In genomic region chr6:52670502-52671409, GRCh38 we compare ENCODE assay signal across 8 cellular contexts. TPM values are rescaled to one million over a fixed set of nuclear protein-coding genes. Genes with fewer than 3 reads are reported as not detected.
DNase-seq lines count a peak whose midpoint lies in the region; ATAC-seq and TF ChIP-seq lines count a peak whose summit lies in the region.

TSS of gene TMEM14A (plus strand) at chr6:52671113. CDS start at chr6:52677103, 5,990 bp downstream.

- H3K9ac ChIP-seq in IMR-90 (ENCODE audit: low read depth, low read length): peak within 1 kb of the TSS; percentile 79

- peak; percentile 96 for DNase-seq in DMS 273 (lab: John Stamatoyannopoulos, UW; ENCODE audit: unreplicated experiment)
- DNase-seq in IMR-90: peak; percentile 88
- DNase-seq in OCI-LY7 (ENCODE audit: low spot score): peak; percentile 92
- DNase-seq in activated T-cell treated with anti-CD3 and anti-CD28 coated beads for 24 hours (ENCODE audit: low read depth): peak; percentile 89
- peak; percentile 95 for DNase-seq in epithelial cell of esophagus (ENCODE audit: low read depth)
- DNase-seq in stimulated activated CD8-positive, alpha-beta memory T cell treated with anti-CD3 and anti-CD28 coated beads, Interleukin-2, amount 100 ng/mL, for 48 hours (ENCODE audit: low read depth in 2 of 2): peak; percentile 89 to 90

- H2BK5ac ChIP-seq in IMR-90 (ENCODE audit: low read depth, low read length, poor library complexity, severe bottlenecking): peak within 1 kb of the TSS; percentile 61

- H3K14ac ChIP-seq in IMR-90 (replicated peaks; ENCODE audit: low read depth, low read length): peak within 1 kb of the TSS; percentile 84

- peaks cover 8% of the 10 kb centered on the region for H3K4me1 ChIP-seq in IMR-90 (ENCODE audit: control insufficient read depth, insufficient read depth, low read length)
- peaks cover 50% of the 10 kb centered on the region for H3K4me1 ChIP-seq in OCI-LY7 (ENCODE audit: insufficient read depth, low read length, poor library complexity, severe bottlenecking)
- H3K4me1 ChIP-seq in mononuclear cell (ENCODE audit: insufficient read depth, low read length): peaks cover 18% of the 10 kb centered on the region

- H2BK20ac ChIP-seq in IMR-90 (ENCODE audit: low read depth, low read length): 0 out of 2 replicates have a peak within 1 kb of the TSS, but pooled peaks have one; percentile 18

- peak within 1 kb of the TSS; percentile 22 for H3K18ac ChIP-seq in IMR-90 (ENCODE audit: low read depth, low read length)

- peak within 1 kb of the TSS; percentile 68 for H2AK9ac ChIP-seq in IMR-90 (replicated peaks; ENCODE audit: low read depth, low read length, poor library complexity)

- TF ChIP-seq POLR2A in IMR-90 (IDR thresholded peaks at IDR 0.05; ENCODE audit: low read depth, low read length): no peak

- H3K27ac ChIP-seq in IMR-90 (ENCODE audit: insufficient read depth, low read length) (peak within 1 kb of the TSS; percentile 54), OCI-LY7 (ENCODE audit: low read depth, low read length, poor library complexity, severe bottlenecking) (peak within 1 kb of the TSS; percentile 13)

- no peaks in the 10 kb centered on the region for H3K9me2 ChIP-seq in OCI-LY7 (ENCODE audit: insufficient read depth, low read length)

- peak within 1 kb of the TSS; percentile 91 for H4K91ac ChIP-seq in IMR-90 (ENCODE audit: insufficient read depth, low read depth, low read length)

- CTCF ChIA-PET in IMR-90 (lab: Yijun Ruan, JAX) (interaction anchor here (0.5 kb wide), 1 partner anchor 494 kb away, joined by 5 read pairs; no protein-coding TSS in a partner anchor), OCI-LY7 (lab: Charles Lee; ENCODE audit: unreplicated experiment) (interaction anchor here (1.6 kb wide), 1 partner anchor 255 kb away, joined by 4 read pairs; no protein-coding TSS in a partner anchor)

- H3K79me1 ChIP-seq in IMR-90 (ENCODE audit: low read depth in 1 of 2, low read length in 2 of 2): peaks cover 15 to 30% of the 10 kb centered on the region in 2 experiments

- no peaks in the 10 kb centered on the region for H4K20me1 ChIP-seq in IMR-90 (ENCODE audit: insufficient read depth, low read length)
- no peaks in the 10 kb centered on the region for H4K20me1 ChIP-seq in OCI-LY7 (ENCODE audit: insufficient read depth, low read length)

- peak within 1 kb of the TSS; percentile 77 for H3K4ac ChIP-seq in IMR-90 (ENCODE audit: low read depth, low read length)

- H3K4me3 ChIP-seq in IMR-90 (ENCODE audit: insufficient read depth, low read depth, low read length): peak within 1 kb of the TSS; percentile 76
- H3K4me3 ChIP-seq in OCI-LY7 (ENCODE audit: low read depth, low read length, poor library complexity, severe bottlenecking): peak within 1 kb of the TSS; percentile 75
- H3K4me3 ChIP-seq in epithelial cell of esophagus (ENCODE audit: low read length): peak within 1 kb of the TSS; percentile 83
- peak within 1 kb of the TSS; percentile 57 for H3K4me3 ChIP-seq in mononuclear cell (ENCODE audit: low read length)

- BruUV-seq in IMR-90 (replicated peaks; lab: Mats Ljungman, UMichigan) (no TSS peak), OCI-LY7 (replicated peaks; lab: Mats Ljungman, UMichigan) (no TSS peak)

- 0 out of 3 replicates have a peak within 1 kb of the TSS, but pooled peaks have one; percentile 12 for H2BK15ac ChIP-seq in IMR-90 (ENCODE audit: low read depth, low read length)

- peaks cover 11% of the 10 kb centered on the region; the same call in 1 of the 2 replicates for H3K9me1 ChIP-seq in IMR-90 (ENCODE audit: insufficient read depth, low read length)

- TF ChIP-seq RAD21 in IMR-90 (IDR thresholded peaks at IDR 0.05; ENCODE audit: low read length): peak; percentile 17; the same call in 1 of the 2 replicates

- intact Hi-C loops in IMR-90 (cut with micrococcal nuclease) (no loop called here), OCI-LY7 (cut with micrococcal nuclease; ENCODE audit: unreplicated experiment) (loop anchor here (2.0 kb wide), 1 partner anchor 394 kb away; the partner anchor contains the start of gene FBXO9)

- in situ Hi-C loops in IMR-90 (cut with MboI; ENCODE audit: low sequenced_read_pairs): no loop called here

- H3K79me2 ChIP-seq in OCI-LY7 (ENCODE audit: insufficient read depth, low read depth, low read length): peaks cover 16% of the 10 kb centered on the region; the same call in 1 of the 2 replicates

- POLR2A ChIA-PET in IMR-90 (lab: Charles Lee; ENCODE audit: unreplicated experiment): no interaction called here
- POLR2A ChIA-PET in OCI-LY7 (lab: Charles Lee): interaction anchor here (0.6 to 1.2 kb wide), 8 partner anchors 20 to 428 kb away, joined by 3 to 12 read pairs (median 4); no protein-coding TSS in a partner anchor

- H2AK5ac ChIP-seq in IMR-90 (ENCODE audit: low read depth, low read length): peak within 1 kb of the TSS; percentile 68

- H3K9me3 ChIP-seq in IMR-90 (ENCODE audit: control insufficient read depth, insufficient read depth, low read length) (no peaks in the 10 kb centered on the region), OCI-LY7 (ENCODE audit: low read length) (no peaks in the 10 kb centered on the region), mononuclear cell (ENCODE audit: low read depth, low read length) (no peaks in the 10 kb centered on the region)

- H3K36me3 ChIP-seq in IMR-90 (ENCODE audit: control insufficient read depth, insufficient read depth, low read length): no peaks in the 10 kb centered on the region
- peaks cover 22% of the 10 kb centered on the region for H3K36me3 ChIP-seq in OCI-LY7 (ENCODE audit: insufficient read depth, low read length)

- 4% methylated on average over 16 of the region's 42 CpGs; no CpG with 5 or more reads in 1 of the 2 experiments for WGBS in IMR-90 (ENCODE audit: extremely low coverage in 2 of 2, insufficient read length in 1 of 2), 2 experiments

- ATAC-seq in GM21529 (IDR thresholded peaks at IDR 0.05; ENCODE audit: unreplicated experiment) (peak; percentile 97), IMR-90 (ENCODE audit: low read depth) (peak; percentile 99)

- H3K23ac ChIP-seq in IMR-90 (ENCODE audit: low read depth, low read length): peak within 1 kb of the TSS; percentile 84

- H2BK120ac ChIP-seq in IMR-90 (ENCODE audit: low read depth, low read length): peak within 1 kb of the TSS; percentile 68; the same call in 1 of the 2 replicates

- peak within 1 kb of the TSS; percentile 96 to 98 for H4K8ac ChIP-seq in IMR-90 (ENCODE audit: low read depth in 2 of 2, low read length in 2 of 2)

- peak within 1 kb of the TSS; percentile 63 for H4K5ac ChIP-seq in IMR-90 (ENCODE audit: low read depth, low read length)

- H3K4me2 ChIP-seq in IMR-90 (ENCODE audit: low read depth, low read length): peak within 1 kb of the TSS; percentile 86
- peak within 1 kb of the TSS; percentile 97 for H3K4me2 ChIP-seq in OCI-LY7 (ENCODE audit: low read length)

- H3K27me3 ChIP-seq in IMR-90 (ENCODE audit: control insufficient read depth, insufficient read depth, low read length) (no peaks in the 10 kb centered on the region), mononuclear cell (ENCODE audit: insufficient read depth, low read length) (peaks cover 16% of the 10 kb centered on the region)

- TF ChIP-seq CTCF in IMR-90 (conservative IDR thresholded peaks at IDR 0.05; ENCODE audit: low read depth, low read length) (0 out of 2 replicates have a peak, but pooled peaks have one; percentile 4), OCI-LY7 (conservative IDR thresholded peaks at IDR 0.05; ENCODE audit: low read length) (no peak), epithelial cell of esophagus (IDR thresholded peaks at IDR 0.05; ENCODE audit: insufficient read depth, low read depth, low read length, missing control alignments) (peak; percentile 23)

- peak within 1 kb of the TSS; percentile 25; the same call in 1 of the 2 replicates for H3K56ac ChIP-seq in IMR-90 (ENCODE audit: extremely low read depth, insufficient read depth, low read length)

- dilution Hi-C loops in IMR-90 (cut with HindIII; ENCODE audit: low sequenced_read_pairs, unreplicated experiment): loop anchor here (25.0 kb wide), 1 partner anchor 258 kb away; the partner anchor contains the start of gene EFHC1

- H2AFZ ChIP-seq in IMR-90 (replicated peaks; ENCODE audit: low read length, poor library complexity) (peak within 1 kb of the TSS; percentile 95), OCI-LY7 (ENCODE audit: low read length) (peak within 1 kb of the TSS; percentile 91)

TF ChIP-seq in IMR-90, 13 proteins besides CTCF, POLR2A, EP300 and RAD21:
- TF ChIP-seq CEBPB (IDR thresholded peaks at IDR 0.05; ENCODE audit: low read depth, low read length) (peak; percentile 3; the same call in 1 of the 2 replicates), MAZ (IDR thresholded peaks at IDR 0.05; ENCODE audit: borderline replicate concordance, low read depth, low read length) (peak; percentile 59; the same call in 1 of the 2 replicates), FOS (IDR thresholded peaks at IDR 0.05; ENCODE audit: low read depth, low read length) (no peak), MXI1 (IDR thresholded peaks at IDR 0.05; ENCODE audit: borderline replicate concordance, low read depth, low read length) (peak; percentile 51; the same call in 1 of the 2 replicates)
- TF ChIP-seq, protein P1, sequence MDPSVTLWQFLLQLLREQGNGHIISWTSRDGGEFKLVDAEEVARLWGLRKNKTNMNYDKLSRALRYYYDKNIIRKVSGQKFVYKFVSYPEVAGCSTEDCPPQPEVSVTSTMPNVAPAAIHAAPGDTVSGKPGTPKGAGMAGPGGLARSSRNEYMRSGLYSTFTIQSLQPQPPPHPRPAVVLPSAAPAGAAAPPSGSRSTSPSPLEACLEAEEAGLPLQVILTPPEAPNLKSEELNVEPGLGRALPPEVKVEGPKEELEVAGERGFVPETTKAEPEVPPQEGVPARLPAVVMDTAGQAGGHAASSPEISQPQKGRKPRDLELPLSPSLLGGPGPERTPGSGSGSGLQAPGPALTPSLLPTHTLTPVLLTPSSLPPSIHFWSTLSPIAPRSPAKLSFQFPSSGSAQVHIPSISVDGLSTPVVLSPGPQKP (IDR thresholded peaks at IDR 0.05; ENCODE audit: borderline replicate concordance, low read depth, low read length): no peak

RNA-seq across cellular contexts. Expression of gene TMEM14A, which starts in this region (rescaled TPM):
- total RNA-seq in IMR-90 (2012; rRNA removed) (18.5 and 58.3 TPM in 2 replicates), OCI-LY7 (2022) (27.2 and 32.7 TPM in 2 replicates), mononuclear cell (2.9 TPM)
- polyA plus RNA-seq in IMR-90 (2012; rRNA removed): 20.9 and 25.1 TPM in 2 replicates
- 14.7 and 19.9 TPM in 2 replicates for polyA plus RNA-seq in IMR-90 (2012; cell fraction: cytosol; rRNA removed)
- 4.0 and 13.8 TPM in 2 replicates for polyA plus RNA-seq in IMR-90 (2012; cell fraction: nucleus; rRNA removed; ENCODE audit: low replicate concordance)
- 14.6 and 17.8 TPM in 2 replicates for total RNA-seq in OCI-LY7 (2014; rRNA removed; shearing (Covaris generic))

Comparison
In these comparisons a context has a peak if more than half of its experiments do, and no peak if none do; other contexts are left out.
1. Peak in every context shown above with its lines: DNase-seq, ATAC-seq, H3K4me3 ChIP-seq and H3K27ac ChIP-seq.